ENCODE assay signal across 1 cellular context in the genomic region with DNA sequence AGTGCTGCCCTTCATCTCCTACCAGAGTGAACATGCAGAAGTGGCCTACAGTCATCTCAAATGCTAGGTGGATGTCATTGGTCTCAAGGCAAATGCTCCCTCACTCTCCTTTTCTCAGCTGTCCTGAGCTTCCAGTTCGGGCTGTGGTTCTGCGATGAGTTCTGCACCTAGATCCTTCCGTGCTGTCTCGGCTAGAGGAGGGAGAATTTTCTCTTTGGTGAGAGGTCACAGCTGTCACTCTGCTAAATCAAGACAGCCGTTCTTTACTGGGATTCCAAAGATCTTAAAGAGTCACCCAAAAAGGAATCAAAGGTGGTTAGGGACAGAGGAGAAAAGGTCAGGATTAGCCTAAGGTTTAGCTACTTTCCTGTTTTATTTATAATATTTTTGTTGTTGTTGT.
TF ChIP-seq lines count a peak whose summit lies in the region.

No MANE protein-coding gene starts in this region.

TF ChIP-seq in GM12878, 131 proteins besides CTCF, POLR2A, EP300 and RAD21:
- TF ChIP-seq SREBF1 (IDR thresholded peaks at IDR 0.05; ENCODE audit: low read length) (no peak), BMI1 (IDR thresholded peaks at IDR 0.05; ENCODE audit: borderline replicate concordance) (no peak), IRF4 (IDR thresholded peaks at IDR 0.05; ENCODE audit: low read depth, low read length) (no peak), TCF7 (IDR thresholded peaks at IDR 0.05; ENCODE audit: borderline replicate concordance) (no peak), RB1 (IDR thresholded peaks at IDR 0.05; ENCODE audit: borderline replicate concordance) (no peak), RUNX3 (IDR thresholded peaks at IDR 0.05; ENCODE audit: low read length) (no peak)
- TF ChIP-seq, protein P1, sequence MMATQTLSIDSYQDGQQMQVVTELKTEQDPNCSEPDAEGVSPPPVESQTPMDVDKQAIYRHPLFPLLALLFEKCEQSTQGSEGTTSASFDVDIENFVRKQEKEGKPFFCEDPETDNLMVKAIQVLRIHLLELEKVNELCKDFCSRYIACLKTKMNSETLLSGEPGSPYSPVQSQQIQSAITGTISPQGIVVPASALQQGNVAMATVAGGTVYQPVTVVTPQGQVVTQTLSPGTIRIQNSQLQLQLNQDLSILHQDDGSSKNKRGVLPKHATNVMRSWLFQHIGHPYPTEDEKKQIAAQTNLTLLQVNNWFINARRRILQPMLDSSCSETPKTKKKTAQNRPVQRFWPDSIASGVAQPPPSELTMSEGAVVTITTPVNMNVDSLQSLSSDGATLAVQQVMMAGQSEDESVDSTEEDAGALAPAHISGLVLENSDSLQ (IDR thresholded peaks at IDR 0.05), result peak; percentile 32; the same call in 1 of the 2 replicates
TF ChIP-seq in GM12878: peak in this region for 1.
